8 cellular contexts compared by ENCODE assay signal in genomic region chr15:73927003-73927475, GRCh38. TPM values are rescaled to one million over a fixed set of nuclear protein-coding genes. Genes with fewer than 3 reads are reported as not detected.
DNase-seq lines count a peak whose midpoint lies in the region; ATAC-seq and TF ChIP-seq lines count a peak whose summit lies in the region.

No MANE protein-coding gene starts in this region.

- 0% methylated on average over 38 of the region's 65 CpGs for WGBS in GM23248 (ENCODE audit: low coverage in 1 of 2, low lambda C conversion rate in 2 of 2, missing lambda C conversion rate in 2 of 2), 2 experiments

- in situ Hi-C loops in GM23248 (cut with MboI) = no loop called here
- in situ Hi-C loops in Panc1 (cut with HindIII; ENCODE audit: low pct_unique_long_range_greater_than_20kb, low sequenced_read_pairs) = no loop called here

- H3K4me3 ChIP-seq in GM23248 (peak overlapping the region; percentile 93), Panc1 (ENCODE audit: low read depth in 2 of 2, low read length in 2 of 2) (peak overlapping the region; percentile 43 to 60), iPS-11a (ENCODE audit: low read depth, low read length) (peak overlapping the region; percentile 43), skeletal muscle satellite cell (ENCODE audit: low read length) (peak overlapping the region; percentile 87)

- H3K79me2 ChIP-seq in GM23248 (ENCODE audit: insufficient read depth) = peaks cover 73% of the 10 kb centered on the region

- no peaks in the 10 kb centered on the region for H3K9me2 ChIP-seq in GM23248 (ENCODE audit: insufficient read depth)

- H3K9me3 ChIP-seq in GM23248 (ENCODE audit: low read depth) (no peaks in the 10 kb centered on the region), Panc1 (ENCODE audit: control insufficient read depth, insufficient read depth, low read depth, low read length) (no peaks in the 10 kb centered on the region), skeletal muscle satellite cell (replicated peaks; ENCODE audit: low read length) (no peaks in the 10 kb centered on the region)

- H2AFZ ChIP-seq in GM23248 = no peak overlapping the region

- H3K4me1 ChIP-seq in GM23248 (ENCODE audit: insufficient read depth) (peaks cover 69% of the 10 kb centered on the region), Panc1 (ENCODE audit: control insufficient read depth, insufficient read depth, low read length) (peaks cover 27% of the 10 kb centered on the region), skeletal muscle satellite cell (ENCODE audit: control insufficient read depth, insufficient read depth, low read length) (peaks cover 84% of the 10 kb centered on the region)

- H3K4me2 ChIP-seq in GM23248 (ENCODE audit: unreplicated experiment) (peak overlapping the region; percentile 98), skeletal muscle satellite cell (ENCODE audit: low read length) (peak overlapping the region; percentile 97)

- peak overlapping the region; percentile 94 for H3K27ac ChIP-seq in GM23248
- H3K27ac ChIP-seq in Panc1 (ENCODE audit: low read length) = no peak overlapping the region

- peak overlapping the region; percentile 21 for H3K4me3 Mint-ChIP-seq in activated naive CD8-positive, alpha-beta T cell treated with anti-CD3 and anti-CD28 coated beads, Interleukin-2, amount 50 U/mL, for 24 hours

- H3K9ac ChIP-seq in GM23248 = peak overlapping the region; percentile 90
- H3K9ac ChIP-seq in skeletal muscle satellite cell (ENCODE audit: low read depth, low read length) = peak overlapping the region; percentile 88

- no peaks in the 10 kb centered on the region for H3K36me3 Mint-ChIP-seq in activated naive CD8-positive, alpha-beta T cell treated with anti-CD3 and anti-CD28 coated beads, Interleukin-2, amount 50 U/mL, for 24 hours (ENCODE audit: low read depth)

- POLR2A ChIA-PET in Panc1 (lab: Charles Lee) = no interaction called here

- peak; percentile 54 for ATAC-seq in Panc1
- peak; percentile 5 for ATAC-seq in activated naive CD8-positive, alpha-beta T cell treated with anti-CD3 and anti-CD28 coated beads, Interleukin-2, amount 50 U/mL, for 24 hours
- no peak for ATAC-seq in GM18870 (IDR thresholded peaks at IDR 0.05; ENCODE audit: unreplicated experiment)

- no peak for TF ChIP-seq CTCF in Panc1 (IDR thresholded peaks at IDR 0.05)

- no peaks in the 10 kb centered on the region for H3K36me3 ChIP-seq in GM23248 (ENCODE audit: low read depth)
- H3K36me3 ChIP-seq in Panc1 (ENCODE audit: control insufficient read depth, insufficient read depth, low read length) = no peaks in the 10 kb centered on the region
- H3K36me3 ChIP-seq in skeletal muscle satellite cell (ENCODE audit: insufficient read depth, low read length) = peaks cover 21% of the 10 kb centered on the region

- H4K20me1 ChIP-seq in GM23248 (ENCODE audit: insufficient read depth) = no peaks in the 10 kb centered on the region

- intact Hi-C loops in Panc1 (cut with micrococcal nuclease; ENCODE audit: unreplicated experiment) = no loop called here

- BruUV-seq in Panc1 (replicated peaks; lab: Mats Ljungman, UMichigan) = no TSS peak

- peak; percentile 66 for DNase-seq in GM23248
- no peak for DNase-seq in Panc1 (ENCODE audit: low read depth, low spot score)
- DNase-seq in activated naive CD8-positive, alpha-beta T cell treated with anti-CD3 and anti-CD28 coated beads, Interleukin-2, amount 50 U/mL, for 24 hours = peak; percentile 33
- DNase-seq in Ammon's horn (ENCODE audit: low spot score) = no peak
- no peak for DNase-seq in NOMO-1 treated with DMSO at 0.1 percent for 48 hours (lab: John Stamatoyannopoulos, UW; ENCODE audit: unreplicated experiment)

- H3K9me3 Mint-ChIP-seq in activated naive CD8-positive, alpha-beta T cell treated with anti-CD3 and anti-CD28 coated beads, Interleukin-2, amount 50 U/mL, for 24 hours = no peaks in the 10 kb centered on the region

- H3K27me3 ChIP-seq in GM23248 (replicated peaks; ENCODE audit: insufficient read depth) (no peaks in the 10 kb centered on the region), Panc1 (ENCODE audit: control insufficient read depth, insufficient read depth, low read length) (no peaks in the 10 kb centered on the region), skeletal muscle satellite cell (ENCODE audit: control insufficient read depth, insufficient read depth, low read length) (no peaks in the 10 kb centered on the region)

- CTCF ChIA-PET in Panc1 (lab: Charles Lee) = no interaction called here

- H3F3A ChIP-seq in GM23248 (ENCODE audit: insufficient read depth) = peaks cover 63% of the 10 kb centered on the region

- peaks cover 41% of the 10 kb centered on the region for H3K4me1 Mint-ChIP-seq in activated naive CD8-positive, alpha-beta T cell treated with anti-CD3 and anti-CD28 coated beads, Interleukin-2, amount 50 U/mL, for 24 hours

- no peak overlapping the region for H3K27ac Mint-ChIP-seq in activated naive CD8-positive, alpha-beta T cell treated with anti-CD3 and anti-CD28 coated beads, Interleukin-2, amount 50 U/mL, for 24 hours

- peaks cover 4% of the 10 kb centered on the region for H3K27me3 Mint-ChIP-seq in activated naive CD8-positive, alpha-beta T cell treated with anti-CD3 and anti-CD28 coated beads, Interleukin-2, amount 50 U/mL, for 24 hours

RNA-seq across cellular contexts. Expression of gene LOXL1, which starts 0.8 kb away (rescaled TPM):
- 534 and 540 TPM in 2 replicates for total RNA-seq in GM23248 (2014; rRNA removed; shearing (Covaris generic))
- 396 and 401 TPM in 2 replicates for polyA plus RNA-seq in GM23248 (2016; fragmentation: Nextera tagmentation; extraction: Ambion mirVana)
- total RNA-seq in Panc1 (2021; ENCODE audit: unreplicated experiment) = 18.6 TPM
- 30.5 TPM for polyA plus RNA-seq in Panc1 (2012; ENCODE audit: insufficient read length)
- total RNA-seq in skeletal muscle satellite cell (2012; rRNA removed) = 68.4 and 222 TPM in 2 replicates

RNA-seq across cellular contexts. Expression of gene TBC1D21, which starts 53.7 kb away (rescaled TPM):
- total RNA-seq in GM23248 (2014; rRNA removed; shearing (Covaris generic)) = not detected in 2 replicates
- polyA plus RNA-seq in GM23248 (2016; fragmentation: Nextera tagmentation; extraction: Ambion mirVana) = not detected in 2 replicates
- not detected for total RNA-seq in Panc1 (2021; ENCODE audit: unreplicated experiment)
- not detected for polyA plus RNA-seq in Panc1 (2012; ENCODE audit: insufficient read length)
- not detected in 2 replicates for total RNA-seq in skeletal muscle satellite cell (2012; rRNA removed)

Comparison
In these comparisons a context has a peak if more than half of its experiments do, and no peak if none do; other contexts are left out.
1. DNase-seq: peak in GM23248 (single experiment) and activated naive CD8-positive, alpha-beta T cell treated with anti-CD3 and anti-CD28 coated beads, Interleukin-2, amount 50 U/mL, for 24 hours (single experiment); none in Panc1 (single experiment), Ammon's horn (single experiment) and NOMO-1 treated with DMSO at 0.1 percent for 48 hours (single experiment).
2. H3K4me3 ChIP-seq: peak in every context shown above with its lines; median percentile 93 in GM23248; 87 in skeletal muscle satellite cell; 52 in Panc1; 43 in iPS-11a.
3. RNA of gene LOXL1, which starts 0.8 kb away (total RNA-seq): 534 to 540 TPM in GM23248; 18.6 TPM in Panc1 (single experiment); every median in the first group is over 10 times any median in the second.